Comparison of ENCODE assay signal across 8 cellular contexts in genomic region chr2:168336786-168337388, GRCh38.
A peak's percentile ranks its signal among the peaks of the same experiment; 100 is the strongest.
DNase-seq lines count a peak whose midpoint lies in the region; ATAC-seq and TF ChIP-seq lines count a peak whose summit lies in the region.

No MANE protein-coding gene starts in this region.

- H3K4me3 Mint-ChIP-seq in CD14-positive monocyte, result no peak overlapping the region

- intact Hi-C loops in CD14-positive monocyte (cut with micrococcal nuclease), result no loop called here

- ATAC-seq in GM19351 (IDR thresholded peaks at IDR 0.05; ENCODE audit: unreplicated experiment), result peak; percentile 95
- ATAC-seq in HG03439 (IDR thresholded peaks at IDR 0.05; ENCODE audit: unreplicated experiment), result no peak

- H3K4me1 Mint-ChIP-seq in CD14-positive monocyte, result no peaks in the 10 kb centered on the region

- H3K4me3 ChIP-seq in BJ (ENCODE audit: low read depth, low read length) (no peak overlapping the region), epithelial cell of esophagus (ENCODE audit: low read length) (no peak overlapping the region)

- peaks cover 0 to 5% (median under 1%) of the 10 kb centered on the region in 7 donors for H3K9me3 Mint-ChIP-seq in CD14-positive monocyte

- POLR2A ChIA-PET in BJ (lab: Charles Lee), result no interaction called here

- TF ChIP-seq CTCF in BJ (IDR thresholded peaks at IDR 0.05; ENCODE audit: insufficient read depth, low read depth, low read length) (0 out of 2 replicates have a peak, but pooled peaks have one; percentile 8), epithelial cell of esophagus (IDR thresholded peaks at IDR 0.05; ENCODE audit: insufficient read depth, low read depth, low read length, missing control alignments) (peak; percentile 88), CD14-positive monocyte (IDR thresholded peaks at IDR 0.05) (no peak)

- CTCF ChIA-PET in BJ (lab: Yijun Ruan, JAX), result interaction anchor here (1.1 to 1.4 kb wide), 2 partner anchors 10 to 369 kb away, joined by 3 to 5 read pairs; no protein-coding TSS in a partner anchor

- H3K27ac Mint-ChIP-seq in CD14-positive monocyte, result no peak overlapping the region

- H3K36me3 ChIP-seq in BJ (ENCODE audit: control insufficient read depth, insufficient read depth, low read length), result no peaks in the 10 kb centered on the region

- peaks cover 0 to 4% of the 10 kb centered on the region in 2 donors for H3K36me3 Mint-ChIP-seq in CD14-positive monocyte

- DNase-seq in BJ (ENCODE audit: low read depth) (no peak), NAMALWA (ENCODE audit: low spot score) (peak; percentile 44), epithelial cell of esophagus (ENCODE audit: low read depth) (peak; percentile 92), CD14-positive monocyte (ENCODE audit: low spot score) (no peak)
- peak; percentile 57 to 61 for DNase-seq in activated CD4-positive, alpha-beta T cell treated with anti-CD3 and anti-CD28 coated beads for 4 hours
- peak; percentile 7 to 20 for DNase-seq in stimulated activated CD4-positive, alpha-beta T cell treated with anti-CD3 and anti-CD28 coated beads, Interleukin-15, amount 100 ng/mL, for 1 hour (ENCODE audit: low read depth in 1 of 2, low spot score in 1 of 2)

- no peaks in the 10 kb centered on the region for H3K27me3 ChIP-seq in BJ (ENCODE audit: control insufficient read depth, insufficient read depth, low read length)

- peaks cover 0 to 3% (median 3%) of the 10 kb centered on the region in 3 donors for H3K27me3 Mint-ChIP-seq in CD14-positive monocyte (ENCODE audit: low read depth in 3 of 3)

Comparison
In these comparisons a context has a peak if more than half of its experiments do, and no peak if none do; other contexts are left out.
1. DNase-seq: peak in NAMALWA (single experiment), activated CD4-positive, alpha-beta T cell treated with anti-CD3 and anti-CD28 coated beads for 4 hours (2 of 2), epithelial cell of esophagus (single experiment) and stimulated activated CD4-positive, alpha-beta T cell treated with anti-CD3 and anti-CD28 coated beads, Interleukin-15, amount 100 ng/mL, for 1 hour (2 of 2); none in BJ (single experiment) and CD14-positive monocyte (single experiment).